ENCODE assay signal across 8 cellular contexts in the genomic region with DNA sequence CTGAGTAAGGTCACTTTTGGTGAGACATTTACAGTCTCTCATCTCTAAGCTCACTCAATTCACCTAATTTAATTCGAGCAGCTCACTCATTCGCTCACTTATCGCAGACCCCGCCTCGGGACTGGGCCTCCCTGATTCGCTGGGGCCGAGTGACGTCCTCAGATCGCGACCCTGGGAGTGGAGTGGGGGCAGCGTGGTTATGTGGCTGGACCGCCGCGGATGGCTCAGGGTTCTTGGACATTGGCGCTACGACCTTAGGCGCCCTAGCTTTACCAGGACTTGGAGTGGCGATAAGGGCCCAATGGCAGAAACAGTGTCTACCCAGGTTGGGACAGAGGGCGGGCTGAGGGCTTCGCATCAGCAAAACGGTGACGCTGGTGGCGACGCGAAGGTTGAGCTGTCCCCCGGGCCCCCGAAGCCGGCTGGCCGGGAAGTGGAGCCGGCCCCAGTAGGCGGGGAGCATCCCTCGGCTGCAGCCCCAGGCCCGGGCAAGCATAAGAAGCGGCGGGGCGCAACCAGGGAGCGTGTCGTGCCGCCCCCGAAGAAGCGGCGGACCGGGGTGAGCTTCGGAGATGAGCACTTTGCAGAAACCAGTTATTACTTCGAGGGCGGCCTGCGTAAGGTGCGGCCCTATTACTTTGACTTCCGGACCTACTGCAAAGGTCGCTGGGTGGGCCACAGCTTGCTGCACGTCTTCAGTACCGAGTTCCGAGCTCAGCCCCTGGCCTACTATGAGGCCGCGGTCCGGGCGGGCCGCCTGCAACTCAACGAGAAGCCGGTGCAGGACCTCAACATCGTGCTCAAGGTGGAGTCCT. TPM values are rescaled to one million over a fixed set of nuclear protein-coding genes. Genes with fewer than 3 reads are reported as not detected.
DNase-seq lines count a peak whose midpoint lies in the region; ATAC-seq, FAIRE-seq and TF ChIP-seq lines count a peak whose summit lies in the region.

A gene with protein sequence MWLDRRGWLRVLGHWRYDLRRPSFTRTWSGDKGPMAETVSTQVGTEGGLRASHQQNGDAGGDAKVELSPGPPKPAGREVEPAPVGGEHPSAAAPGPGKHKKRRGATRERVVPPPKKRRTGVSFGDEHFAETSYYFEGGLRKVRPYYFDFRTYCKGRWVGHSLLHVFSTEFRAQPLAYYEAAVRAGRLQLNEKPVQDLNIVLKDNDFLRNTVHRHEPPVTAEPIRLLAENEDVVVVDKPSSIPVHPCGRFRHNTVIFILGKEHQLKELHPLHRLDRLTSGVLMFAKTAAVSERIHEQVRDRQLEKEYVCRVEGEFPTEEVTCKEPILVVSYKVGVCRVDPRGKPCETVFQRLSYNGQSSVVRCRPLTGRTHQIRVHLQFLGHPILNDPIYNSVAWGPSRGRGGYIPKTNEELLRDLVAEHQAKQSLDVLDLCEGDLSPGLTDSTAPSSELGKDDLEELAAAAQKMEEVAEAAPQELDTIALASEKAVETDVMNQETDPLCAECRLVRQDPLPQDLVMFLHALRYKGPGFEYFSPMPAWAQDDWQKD (plus strand): TSS at position 161 of the 815 bp plus-strand sequence. CDS start 39 bp downstream, at position 200.

- no peaks in the 10 kb centered on the region for H3K27me3 Mint-ChIP-seq in activated naive CD8-positive, alpha-beta T cell treated with anti-CD3 and anti-CD28 coated beads for 36 hours

- peak within 1 kb of the TSS; percentile 98 for H3K27ac Mint-ChIP-seq in activated naive CD8-positive, alpha-beta T cell treated with anti-CD3 and anti-CD28 coated beads for 36 hours

- H3K27ac ChIP-seq in pancreas (peak within 1 kb of the TSS; percentile 17 to 78 (median 72)), thyroid gland (peak within 1 kb of the TSS; percentile 35 to 48 (median 42))

- WGBS in pancreas, 2 donors, result 0% methylated on average over 61 of the region's 61 CpGs
- WGBS in thyroid gland, 2 donors, result 1% methylated on average over 34 to 43 of the region's 61 CpGs

- TF ChIP-seq CTCF in HFF-Myc (IDR thresholded peaks at IDR 0.05; ENCODE audit: low read depth, low read length, missing control alignments) (no peak), pancreas (IDR thresholded peaks at IDR 0.05) (no peak), thyroid gland (IDR thresholded peaks at IDR 0.05) (peak in 1 of 6 experiments; percentile 5)

- peaks cover 25% of the 10 kb centered on the region for H3K36me3 Mint-ChIP-seq in activated naive CD8-positive, alpha-beta T cell treated with anti-CD3 and anti-CD28 coated beads for 36 hours

- ATAC-seq in Right ventricle myocardium inferior (peak; percentile 76), pancreas (peak; percentile 73 to 84 (median 80))

- DNase-seq in ELR (ENCODE audit: low read depth) (peak; percentile 94), HFF-Myc (ENCODE audit: extremely low read depth, low read depth) (peak; percentile 75), NCI-H1436 (lab: John Stamatoyannopoulos, UW) (peak; percentile 84), SW 1271 (lab: John Stamatoyannopoulos, UW) (peak; percentile 67 to 77), Right ventricle myocardium inferior (ENCODE audit: missing footprints) (peak; percentile 97), pancreas (peak; percentile 86 to 96 (median 92)), thyroid gland (peak; percentile 92 to 95)
- DNase-seq in activated naive CD8-positive, alpha-beta T cell treated with anti-CD3 and anti-CD28 coated beads for 36 hours, result peak; percentile 92

- intact Hi-C loops in Right ventricle myocardium inferior (cut with DNase I) (loop anchor here (10.0 kb wide), 1 partner anchor 55 kb away; no protein-coding TSS in a partner anchor), pancreas (cut with DNase I) (no loop called here), thyroid gland (cut with DNase I) (loop anchor here (5.0 to 10.0 kb wide), 2 partner anchors 127 to 205 kb away; partner anchors contain the start of gene BAHD1)

- FAIRE-seq in pancreas (lab: Jason Lieb, UNC), result no peak

- peak within 1 kb of the TSS; percentile 98 for H3K4me3 Mint-ChIP-seq in activated naive CD8-positive, alpha-beta T cell treated with anti-CD3 and anti-CD28 coated beads for 36 hours

- peaks cover 0 to 6% (median 0%) of the 10 kb centered on the region in 3 donors for H3K36me3 ChIP-seq in pancreas
- H3K36me3 ChIP-seq in thyroid gland, result peaks cover 12 to 15% of the 10 kb centered on the region in 2 donors

- peak in 1 of 2 donors; percentile 80 for TF ChIP-seq POLR2A in thyroid gland (IDR thresholded peaks at IDR 0.05)

- H3K27me3 ChIP-seq in pancreas (no peaks in the 10 kb centered on the region), thyroid gland (no peaks in the 10 kb centered on the region)

- H3K4me1 ChIP-seq in pancreas (peaks cover 0 to 12% (median 8%) of the 10 kb centered on the region in 3 donors), thyroid gland (peaks cover 16 to 17% of the 10 kb centered on the region in 2 donors)

- no peaks in the 10 kb centered on the region for H3K9me3 Mint-ChIP-seq in activated naive CD8-positive, alpha-beta T cell treated with anti-CD3 and anti-CD28 coated beads for 36 hours

- H3K9me3 ChIP-seq in pancreas (no peaks in the 10 kb centered on the region), thyroid gland (no peaks in the 10 kb centered on the region)

- peaks cover 46% of the 10 kb centered on the region for H3K4me1 Mint-ChIP-seq in activated naive CD8-positive, alpha-beta T cell treated with anti-CD3 and anti-CD28 coated beads for 36 hours

- H3K4me3 ChIP-seq in HFF-Myc (replicated peaks; ENCODE audit: low read depth, low read length) (peak within 1 kb of the TSS; percentile 89), pancreas (peak within 1 kb of the TSS; percentile 58 to 90 (median 82)), thyroid gland (replicated peaks in 1 of 3) (peak within 1 kb of the TSS; percentile 73 to 86 (median 78))

RNA-seq across cellular contexts. Expression of the gene that starts here (rescaled TPM):
- total RNA-seq in activated naive CD8-positive, alpha-beta T cell treated with anti-CD3 and anti-CD28 coated beads for 36 hours, result 10 to 100 TPM; 22.9 to 26.1 TPM
- 8.3 TPM for total RNA-seq in Right ventricle myocardium inferior
- total RNA-seq in pancreas, result 1 to 10 TPM; 1.9 to 4.3 (median 3.1) TPM
- polyA plus RNA-seq in pancreas, result 1 to 10 TPM; 4.4 to 9.7 TPM
- 10 to 100 TPM in 1 of 4 donors, 1 to 10 TPM in 3; 5.8 to 10.1 (median 7.1) TPM for total RNA-seq in thyroid gland

Comparison
In these comparisons a context has a peak if more than half of its experiments do, and no peak if none do; other contexts are left out.
1. Peak in every context shown above with its lines: DNase-seq, ATAC-seq, H3K4me3 ChIP-seq and H3K27ac ChIP-seq.
2. intact Hi-C loops: an anchor here in Right ventricle myocardium inferior (10.0 kb wide) and thyroid gland (5.0 to 10.0 kb wide); none called in pancreas.